In the genomic region with DNA sequence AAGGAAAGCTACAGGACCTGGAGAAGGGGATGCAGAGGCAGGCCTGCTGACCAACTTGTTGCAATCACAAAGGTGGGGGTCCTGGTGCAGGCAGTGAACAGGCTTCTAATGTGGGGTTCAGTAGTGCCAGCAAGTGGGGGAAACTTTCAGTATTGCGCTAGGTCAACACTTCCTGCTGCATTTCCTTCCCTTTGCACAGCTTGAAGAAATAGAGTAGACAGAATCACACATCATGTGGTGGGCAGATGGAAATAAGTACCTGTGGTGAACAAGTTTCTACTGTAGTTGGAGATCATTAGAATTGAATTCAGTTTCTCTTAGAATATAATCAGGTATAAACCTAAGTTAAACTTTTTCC, we compare ENCODE assay signal across 13 cellular contexts.
DNase-seq lines count a peak whose midpoint lies in the region; ATAC-seq, FAIRE-seq and TF ChIP-seq lines count a peak whose summit lies in the region.
"Had no signal": no experiment of that assay in that cellular context is flagged by ENCODE, and none has a peak within 500 bp of the region (broad histone marks: within the 10 kb centered on the region; RNA-seq: fewer than 3 reads in every experiment).

No MANE protein-coding gene starts in this region.

- H3K4me1 Mint-ChIP-seq in CD8-positive, alpha-beta T cell (ENCODE audit: low read depth): peaks cover 69% of the 10 kb centered on the region
- H3K4me1 Mint-ChIP-seq in activated naive CD8-positive, alpha-beta T cell treated with anti-CD3 and anti-CD28 coated beads, Interleukin-2, amount 50 U/mL, for 24 hours: peaks cover 86% of the 10 kb centered on the region

- TF ChIP-seq CTCF in CD8-positive, alpha-beta T cell (IDR thresholded peaks at IDR 0.05): no peak
- TF ChIP-seq CTCF in HL-60 (IDR thresholded peaks at IDR 0.05; ENCODE audit: insufficient read depth, low read length) (no peak), pancreas (IDR thresholded peaks at IDR 0.05) (no peak)

- H3K36me3 ChIP-seq in CD8-positive, alpha-beta T cell (ENCODE audit: insufficient read depth, low read length): peaks cover 60% of the 10 kb centered on the region
- H3K36me3 ChIP-seq in skeletal muscle tissue (ENCODE audit: control insufficient read depth in 3 of 3, insufficient read depth in 3 of 3, low read length in 3 of 3): peaks cover 36 to 62% (median 38%) of the 10 kb centered on the region in 3 donors
- H3K36me3 ChIP-seq in pancreas: peaks cover 0 to 44% (median 17%) of the 10 kb centered on the region in 3 donors

- peaks cover 29% of the 10 kb centered on the region for H3K4me1 ChIP-seq in CD8-positive, alpha-beta T cell (ENCODE audit: insufficient read depth, low read length)
- peaks cover 58 to 73% (median 60%) of the 10 kb centered on the region in 3 donors for H3K4me1 ChIP-seq in skeletal muscle tissue (ENCODE audit: control insufficient read depth in 3 of 3, insufficient read depth in 3 of 3, low read length in 3 of 3)
- peaks cover 0 to 27% (median 5%) of the 10 kb centered on the region in 3 donors for H3K4me1 ChIP-seq in pancreas

- no peaks in the 10 kb centered on the region for H3K27me3 ChIP-seq in CD8-positive, alpha-beta T cell (ENCODE audit: insufficient read depth, low read length)
- H3K27me3 ChIP-seq in HL-60 (ENCODE audit: insufficient read depth, poor library complexity, severe bottlenecking) (no peaks in the 10 kb centered on the region), skeletal muscle tissue (ENCODE audit: control insufficient read depth in 3 of 3, insufficient read depth in 3 of 3, low read length in 3 of 3) (no peaks in the 10 kb centered on the region), pancreas (no peaks in the 10 kb centered on the region)

- no peaks in the 10 kb centered on the region for H3K9me3 Mint-ChIP-seq in CD8-positive, alpha-beta T cell
- H3K9me3 Mint-ChIP-seq in activated naive CD8-positive, alpha-beta T cell treated with anti-CD3 and anti-CD28 coated beads, Interleukin-2, amount 50 U/mL, for 24 hours: no peaks in the 10 kb centered on the region

- ATAC-seq in CD8-positive, alpha-beta T cell: peak; percentile 29
- ATAC-seq in activated naive CD8-positive, alpha-beta T cell treated with anti-CD3 and anti-CD28 coated beads, Interleukin-2, amount 50 U/mL, for 24 hours: no peak
- ATAC-seq in pancreas: no peak
- ATAC-seq in GM21367 (IDR thresholded peaks at IDR 0.05; ENCODE audit: unreplicated experiment): no peak
- ATAC-seq: left cardiac atrium, PC-3 had no signal

- peak overlapping the region; percentile 33 for H3K27ac ChIP-seq in CD8-positive, alpha-beta T cell (ENCODE audit: low read depth, low read length)
- H3K27ac ChIP-seq in HL-60 (replicated peaks): peak overlapping the region; percentile 45
- peak overlapping the region; percentile 93 for H3K27ac ChIP-seq in skeletal muscle tissue (ENCODE audit: low read depth, low read length)
- no peak overlapping the region for H3K27ac ChIP-seq in pancreas
- H3K27ac ChIP-seq: GM23248 had no signal

- intact Hi-C loops in CD8-positive, alpha-beta T cell (cut with DNase I, micrococcal nuclease): no loop called here
- intact Hi-C loops in pancreas (cut with DNase I): no loop called here

- CTCF ChIA-PET in CD8-positive, alpha-beta T cell (lab: Charles Lee): interaction anchor here (0.8 to 1.7 kb wide), 3 partner anchors 9 to 1094 kb away, joined by 3 to 4 read pairs (median 4); no protein-coding TSS in a partner anchor

- H3K27ac Mint-ChIP-seq in CD8-positive, alpha-beta T cell: peak overlapping the region; percentile 77
- peak overlapping the region; percentile 84 for H3K27ac Mint-ChIP-seq in activated naive CD8-positive, alpha-beta T cell treated with anti-CD3 and anti-CD28 coated beads, Interleukin-2, amount 50 U/mL, for 24 hours

- 84 to 89% methylated on average over 1 of the region's 1 CpG for WGBS in pancreas, 2 donors

- H3K36me3 Mint-ChIP-seq in CD8-positive, alpha-beta T cell: peaks cover 72% of the 10 kb centered on the region
- peaks cover 54% of the 10 kb centered on the region for H3K36me3 Mint-ChIP-seq in activated naive CD8-positive, alpha-beta T cell treated with anti-CD3 and anti-CD28 coated beads, Interleukin-2, amount 50 U/mL, for 24 hours (ENCODE audit: low read depth)

- H3K9me3 ChIP-seq in CD8-positive, alpha-beta T cell (ENCODE audit: low read length): no peaks in the 10 kb centered on the region
- no peaks in the 10 kb centered on the region for H3K9me3 ChIP-seq in skeletal muscle tissue (ENCODE audit: control insufficient read depth in 3 of 3, low read length in 3 of 3)
- H3K9me3 ChIP-seq in pancreas: no peaks in the 10 kb centered on the region

- no peak for FAIRE-seq in pancreas (lab: Jason Lieb, UNC)

- H3K4me3 Mint-ChIP-seq in CD8-positive, alpha-beta T cell: peak overlapping the region; percentile 23
- no peak overlapping the region for H3K4me3 Mint-ChIP-seq in activated naive CD8-positive, alpha-beta T cell treated with anti-CD3 and anti-CD28 coated beads, Interleukin-2, amount 50 U/mL, for 24 hours

- H3K4me3 ChIP-seq in CD8-positive, alpha-beta T cell (ENCODE audit: low read depth, low read length): no peak overlapping the region
- no peak overlapping the region for H3K4me3 ChIP-seq in HL-60 (replicated peaks; ENCODE audit: insufficient read depth, low read length)
- no peak overlapping the region for H3K4me3 ChIP-seq in skeletal muscle tissue (ENCODE audit: low read length in 3 of 3)
- no peak overlapping the region for H3K4me3 ChIP-seq in pancreas
- H3K4me3 ChIP-seq: GM23248 had no signal

- POLR2A ChIA-PET in CD8-positive, alpha-beta T cell (lab: Charles Lee): no interaction called here

- no peaks in the 10 kb centered on the region for H3K27me3 Mint-ChIP-seq in CD8-positive, alpha-beta T cell (ENCODE audit: low read depth)
- H3K27me3 Mint-ChIP-seq in activated naive CD8-positive, alpha-beta T cell treated with anti-CD3 and anti-CD28 coated beads, Interleukin-2, amount 50 U/mL, for 24 hours: no peaks in the 10 kb centered on the region

- DNase-seq in CD8-positive, alpha-beta T cell: peak in 1 of 7 experiments; percentile 11
- peak in 1 of 2 experiments; percentile 36 for DNase-seq in HL-60 (ENCODE audit: low read depth in 1 of 2, low spot score in 1 of 2)
- no peak for DNase-seq in activated naive CD8-positive, alpha-beta T cell treated with anti-CD3 and anti-CD28 coated beads, Interleukin-2, amount 50 U/mL, for 24 hours
- no peak for DNase-seq in OCI-M2 (lab: John Stamatoyannopoulos, UW; ENCODE audit: unreplicated experiment)
- DNase-seq in pancreas: no peak
- DNase-seq: central memory CD4-positive, alpha-beta T cell; GM23248; KBM-7; left cardiac atrium; NCI-H1417 treated with DMSO at 0.1 percent for 48 hours; PC-3 had no signal

- peak overlapping the region in 1 of 3 donors; percentile 28 for H3K9ac ChIP-seq in skeletal muscle tissue (ENCODE audit: low read depth in 1 of 3, low read length in 3 of 3)
- H3K9ac ChIP-seq: GM23248 had no signal

Comparison
In these comparisons a context has a peak if more than half of its experiments do, and no peak if none do; other contexts are left out.
1. H3K27ac ChIP-seq: peak in CD8-positive, alpha-beta T cell (single experiment), HL-60 (single experiment) and skeletal muscle tissue (single experiment); none in pancreas (0 of 4).